Comparison of ENCODE assay signal across 20 cellular contexts in the genomic region with DNA sequence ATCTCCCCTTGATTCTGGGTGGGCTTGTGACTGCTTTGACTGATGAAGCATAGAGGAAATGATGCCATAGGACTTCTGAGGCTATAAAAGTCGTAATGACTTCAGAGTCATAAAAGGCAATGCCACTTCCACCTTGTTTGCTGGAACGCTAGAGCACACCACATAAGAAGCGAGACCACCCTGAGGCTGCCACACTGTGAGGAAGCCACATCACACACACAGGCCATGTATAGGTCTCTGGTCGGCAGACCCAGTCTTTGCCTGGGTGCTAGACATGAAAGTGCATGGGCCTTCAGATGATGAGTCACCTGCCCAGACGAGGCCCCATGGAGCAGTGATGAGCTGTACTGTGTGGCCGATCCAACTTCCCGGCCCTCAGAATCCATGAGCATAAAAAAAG. TPM values are rescaled to one million over a fixed set of nuclear protein-coding genes. Genes with fewer than 3 reads are reported as not detected.
DNase-seq lines count a peak whose midpoint lies in the region; ATAC-seq and TF ChIP-seq lines count a peak whose summit lies in the region.
"Had no signal": no experiment of that assay in that cellular context is flagged by ENCODE, and none has a peak within 500 bp of the region (broad histone marks: within the 10 kb centered on the region; RNA-seq: fewer than 3 reads in every experiment).

No MANE protein-coding gene starts in this region.

- H3K36me3 ChIP-seq in RWPE2 (ENCODE audit: low read depth): no peaks in the 10 kb centered on the region
- H3K36me3 ChIP-seq: neutrophil, right atrium auricular region had no signal

- H3K9me3 ChIP-seq in RWPE2 (ENCODE audit: severe bottlenecking): no peaks in the 10 kb centered on the region
- H3K9me3 ChIP-seq: neutrophil, right atrium auricular region had no signal

- no peaks in the 10 kb centered on the region for H3K27me3 ChIP-seq in RWPE2 (ENCODE audit: insufficient read depth, poor library complexity, severe bottlenecking)
- H3K27me3 ChIP-seq: neutrophil, right atrium auricular region had no signal

- H3K27ac ChIP-seq in RWPE2 (ENCODE audit: poor library complexity, severe bottlenecking): peak overlapping the region; percentile 0
- H3K27ac ChIP-seq: neutrophil, right atrium auricular region had no signal

- DNase-seq in A172 (ENCODE audit: low spot score) (peak; percentile 31), EL (peak; percentile 51), RWPE2 (ENCODE audit: low spot score) (no peak), NCI-H1694 treated with DMSO at 0.1 percent for 48 hours (lab: John Stamatoyannopoulos, UW) (no peak), NCI-H748 treated with DMSO at 0.1 percent for 48 hours (lab: John Stamatoyannopoulos, UW) (no peak), SHP77 treated with DMSO at 0.1 percent for 48 hours (lab: John Stamatoyannopoulos, UW) (no peak)
- DNase-seq in activated CD4-positive, CD25-positive, alpha-beta regulatory T cell treated with anti-CD3 and anti-CD28 coated beads, Interleukin-2, amount 50 U/mL, for 72 hours: no peak
- DNase-seq: activated T-cell treated with anti-CD3 and anti-CD28 coated beads for 4 hours, Calu3, cerebellar nuclear complex, endodermal cell, hypothalamus, KBM-7, midbrain, NCI-H1417 treated with DMSO at 0.1 percent for 48 hours, NCI-H226 had no signal

- no peak overlapping the region for H3K4me3 ChIP-seq in RWPE2 (ENCODE audit: severe bottlenecking)
- H3K4me3 ChIP-seq: right atrium auricular region had no signal

- ATAC-seq in RWPE2 (ENCODE audit: low read depth) (peak; percentile 64), esophagus mucosa (peak; percentile 37)

- no peak for TF ChIP-seq CTCF in RWPE2 (IDR thresholded peaks at IDR 0.05; ENCODE audit: poor library complexity, severe bottlenecking)

- no peaks in the 10 kb centered on the region for H3K4me1 ChIP-seq in RWPE2 (ENCODE audit: insufficient read depth, poor library complexity, severe bottlenecking)

RNA-seq across cellular contexts. Expression of a gene that starts 14.2 kb away (rescaled TPM):
- 0.09 TPM in 1 of 2 replicates, not detected in the other for total RNA-seq in A172 (2014; rRNA removed; shearing (Covaris generic))
- not detected for total RNA-seq in esophagus mucosa
- total RNA-seq: Calu3; T-helper 2 cell treated with Interferon-gamma antibody and Interleukin-4, amounts not matched to agents 100 ng/mL and 5 ng/mL, for 36 hours had no signal

Comparison
In these comparisons a context has a peak if more than half of its experiments do, and no peak if none do; other contexts are left out.
1. DNase-seq: peak in A172 (single experiment) and EL (single experiment); none in RWPE2 (single experiment), activated CD4-positive, CD25-positive, alpha-beta regulatory T cell treated with anti-CD3 and anti-CD28 coated beads, Interleukin-2, amount 50 U/mL, for 72 hours (single experiment), NCI-H1694 treated with DMSO at 0.1 percent for 48 hours (single experiment), NCI-H748 treated with DMSO at 0.1 percent for 48 hours (single experiment) and SHP77 treated with DMSO at 0.1 percent for 48 hours (single experiment).